In genomic region chr9:137458194-137459146, GRCh38 we compare ENCODE assay signal across 8 cellular contexts. TPM values are rescaled to one million over a fixed set of nuclear protein-coding genes. Genes with fewer than 3 reads are reported as not detected.
DNase-seq lines count a peak whose midpoint lies in the region; ATAC-seq and TF ChIP-seq lines count a peak whose summit lies in the region.

No MANE protein-coding gene starts in this region.

- BruUV-seq in MCF 10A (replicated peaks; lab: Mats Ljungman, UMichigan), result no TSS peak

- H3K27ac Mint-ChIP-seq in CD4-positive, alpha-beta T cell, result no peak overlapping the region
- H3K27ac Mint-ChIP-seq in MCF 10A (ENCODE audit: low read depth, unreplicated experiment), result peak overlapping the region; percentile 12
- no peak overlapping the region for H3K27ac Mint-ChIP-seq in stimulated activated memory B cell treated with anti-CD40 and anti-IgM and Interleukin-4, amounts not matched to agents 10 μg/mL and 1 μg/mL and 100 μg/mL, for 72 hours

- CTCF ChIA-PET in CD4-positive, alpha-beta T cell (lab: Charles Lee), result interaction anchor here (0.8 to 1.0 kb wide), 2 partner anchors 14 to 35 kb away, joined by 3 to 4 read pairs; partner anchors contain the start of genes EXD3 and NOXA1
- CTCF ChIA-PET in MCF 10A (lab: Yijun Ruan, JAX), result interaction anchor here (0.6 kb wide), 1 partner anchor 12 kb away, joined by 3 read pairs; no protein-coding TSS in a partner anchor

- peak in 1 of 10 experiments; percentile 13 for DNase-seq in CD4-positive, alpha-beta T cell
- peak; percentile 27 for DNase-seq in NCI-H1092 treated with DMSO at 0.1 percent for 48 hours (lab: John Stamatoyannopoulos, UW)
- DNase-seq in MCF 10A (ENCODE audit: unreplicated experiment), result no peak
- DNase-seq in islet precursor cell, result peak; percentile 52
- DNase-seq in MV-4-11 (lab: John Stamatoyannopoulos, UW), result no peak
- DNase-seq in AML-193 (lab: John Stamatoyannopoulos, UW), result no peak

- POLR2A ChIA-PET in CD4-positive, alpha-beta T cell (lab: Charles Lee), result interaction anchor here (0.6 to 1.7 kb wide), 7 partner anchors 13 to 658 kb away, joined by 3 to 14 read pairs (median 3); partner anchors contain the start of genes EHMT1, EXD3, NOXA1 and TUBB4B
- POLR2A ChIA-PET in MCF 10A (lab: Yijun Ruan, JAX), result interaction anchor here (0.7 to 1.6 kb wide), 11 partner anchors 13 to 237 kb away, joined by 3 to 10 read pairs (median 4); partner anchors contain the start of genes ENTPD8, TOR4A and TUBB4B

- intact Hi-C loops in CD4-positive, alpha-beta T cell (cut with DNase I, micrococcal nuclease), result loop anchor here in 1 of 2 experiments (2.0 to 10.0 kb wide), 3 partner anchors 36 to 664 kb away; partner anchors contain the start of genes ARRDC1, CCDC183, EXD3 and NOXA1
- intact Hi-C loops in MCF 10A (cut with micrococcal nuclease), result no loop called here

- peaks cover 20% of the 10 kb centered on the region for H3K36me3 Mint-ChIP-seq in CD4-positive, alpha-beta T cell (ENCODE audit: low read depth)
- H3K36me3 Mint-ChIP-seq in MCF 10A (ENCODE audit: insufficient read depth, unreplicated experiment), result peaks cover 6% of the 10 kb centered on the region
- peaks cover 14% of the 10 kb centered on the region for H3K36me3 Mint-ChIP-seq in stimulated activated memory B cell treated with anti-CD40 and anti-IgM and Interleukin-4, amounts not matched to agents 10 μg/mL and 1 μg/mL and 100 μg/mL, for 72 hours

- H3K4me1 Mint-ChIP-seq in CD4-positive, alpha-beta T cell (ENCODE audit: low read depth), result peaks cover 50% of the 10 kb centered on the region
- peaks cover 9% of the 10 kb centered on the region for H3K4me1 Mint-ChIP-seq in MCF 10A (ENCODE audit: insufficient read depth, unreplicated experiment)
- peaks cover 48% of the 10 kb centered on the region for H3K4me1 Mint-ChIP-seq in stimulated activated memory B cell treated with anti-CD40 and anti-IgM and Interleukin-4, amounts not matched to agents 10 μg/mL and 1 μg/mL and 100 μg/mL, for 72 hours

- no peaks in the 10 kb centered on the region for H3K27me3 Mint-ChIP-seq in CD4-positive, alpha-beta T cell
- H3K27me3 Mint-ChIP-seq in MCF 10A (ENCODE audit: insufficient read depth, unreplicated experiment), result no peaks in the 10 kb centered on the region
- H3K27me3 Mint-ChIP-seq in stimulated activated memory B cell treated with anti-CD40 and anti-IgM and Interleukin-4, amounts not matched to agents 10 μg/mL and 1 μg/mL and 100 μg/mL, for 72 hours, result no peaks in the 10 kb centered on the region

- peak; percentile 10 for ATAC-seq in CD4-positive, alpha-beta T cell (ENCODE audit: poor library complexity)
- peak; percentile 25 for ATAC-seq in GM19452 (IDR thresholded peaks at IDR 0.05; ENCODE audit: unreplicated experiment)
- peak; percentile 5 for ATAC-seq in stimulated activated memory B cell treated with anti-CD40 and anti-IgM and Interleukin-4, amounts not matched to agents 10 μg/mL and 1 μg/mL and 100 μg/mL, for 72 hours

- TF ChIP-seq CTCF in CD4-positive, alpha-beta T cell (IDR thresholded peaks at IDR 0.05), result no peak
- TF ChIP-seq CTCF in MCF 10A (IDR thresholded peaks at IDR 0.05; ENCODE audit: unreplicated experiment), result no peak

- H3K4me3 Mint-ChIP-seq in CD4-positive, alpha-beta T cell, result peak overlapping the region; percentile 25
- H3K4me3 Mint-ChIP-seq in MCF 10A (ENCODE audit: unreplicated experiment), result peak overlapping the region; percentile 47
- H3K4me3 Mint-ChIP-seq in stimulated activated memory B cell treated with anti-CD40 and anti-IgM and Interleukin-4, amounts not matched to agents 10 μg/mL and 1 μg/mL and 100 μg/mL, for 72 hours, result peak overlapping the region; percentile 47

- no peaks in the 10 kb centered on the region for H3K27me3 ChIP-seq in CD4-positive, alpha-beta T cell (ENCODE audit: control insufficient read depth, insufficient read depth, low read length)

- H3K9me3 ChIP-seq in CD4-positive, alpha-beta T cell (ENCODE audit: control insufficient read depth, low read length), result no peaks in the 10 kb centered on the region

- no peak overlapping the region for H3K27ac ChIP-seq in CD4-positive, alpha-beta T cell (ENCODE audit: low read depth, low read length)

- no peaks in the 10 kb centered on the region for H3K9me3 Mint-ChIP-seq in CD4-positive, alpha-beta T cell
- no peaks in the 10 kb centered on the region for H3K9me3 Mint-ChIP-seq in MCF 10A (ENCODE audit: unreplicated experiment)
- no peaks in the 10 kb centered on the region for H3K9me3 Mint-ChIP-seq in stimulated activated memory B cell treated with anti-CD40 and anti-IgM and Interleukin-4, amounts not matched to agents 10 μg/mL and 1 μg/mL and 100 μg/mL, for 72 hours

RNA-seq across cellular contexts. Expression of gene NSMF, which starts 0.7 kb away (rescaled TPM):
- 100 to 1,000 TPM; 104 to 109 TPM for total RNA-seq in CD4-positive, alpha-beta T cell
- 37.8 and 43.1 TPM in 2 replicates for total RNA-seq in MCF 10A (2022)

RNA-seq across cellular contexts. Expression of gene ENTPD8, which starts 17.3 kb away (rescaled TPM):
- total RNA-seq in CD4-positive, alpha-beta T cell, result not detected
- not detected in 2 replicates for total RNA-seq in MCF 10A (2022)

RNA-seq across cellular contexts. Expression of gene NOXA1, which starts 35.3 kb away (rescaled TPM):
- total RNA-seq in CD4-positive, alpha-beta T cell, result 1 to 10 TPM; 6.7 to 7.7 TPM
- 8.2 and 8.9 TPM in 2 replicates for total RNA-seq in MCF 10A (2022)

RNA-seq across cellular contexts. Expression of gene EXD3, which starts 35.5 kb away (rescaled TPM):
- 10 to 100 TPM; 14.9 to 16.9 TPM for total RNA-seq in CD4-positive, alpha-beta T cell
- 17.1 and 23.9 TPM in 2 replicates for total RNA-seq in MCF 10A (2022)

Comparison
In these comparisons a context has a peak if more than half of its experiments do, and no peak if none do; other contexts are left out.
1. DNase-seq: peak in NCI-H1092 treated with DMSO at 0.1 percent for 48 hours (single experiment) and islet precursor cell (single experiment); none in MCF 10A (single experiment), MV-4-11 (single experiment) and AML-193 (0 of 2).
2. Peak in every context shown above with its lines, with median percentiles within 50 percentile points of each other: ATAC-seq and H3K4me3 Mint-ChIP-seq.